ENCODE assay signal across 8 cellular contexts in genomic region chr1:223845810-223846667, GRCh38. TPM values are rescaled to one million over a fixed set of nuclear protein-coding genes. Genes with fewer than 3 reads are reported as not detected.
A peak's percentile ranks its signal among the peaks of the same experiment; 100 is the strongest.
DNase-seq lines count a peak whose midpoint lies in the region; ATAC-seq and TF ChIP-seq lines count a peak whose summit lies in the region.

A gene with protein sequence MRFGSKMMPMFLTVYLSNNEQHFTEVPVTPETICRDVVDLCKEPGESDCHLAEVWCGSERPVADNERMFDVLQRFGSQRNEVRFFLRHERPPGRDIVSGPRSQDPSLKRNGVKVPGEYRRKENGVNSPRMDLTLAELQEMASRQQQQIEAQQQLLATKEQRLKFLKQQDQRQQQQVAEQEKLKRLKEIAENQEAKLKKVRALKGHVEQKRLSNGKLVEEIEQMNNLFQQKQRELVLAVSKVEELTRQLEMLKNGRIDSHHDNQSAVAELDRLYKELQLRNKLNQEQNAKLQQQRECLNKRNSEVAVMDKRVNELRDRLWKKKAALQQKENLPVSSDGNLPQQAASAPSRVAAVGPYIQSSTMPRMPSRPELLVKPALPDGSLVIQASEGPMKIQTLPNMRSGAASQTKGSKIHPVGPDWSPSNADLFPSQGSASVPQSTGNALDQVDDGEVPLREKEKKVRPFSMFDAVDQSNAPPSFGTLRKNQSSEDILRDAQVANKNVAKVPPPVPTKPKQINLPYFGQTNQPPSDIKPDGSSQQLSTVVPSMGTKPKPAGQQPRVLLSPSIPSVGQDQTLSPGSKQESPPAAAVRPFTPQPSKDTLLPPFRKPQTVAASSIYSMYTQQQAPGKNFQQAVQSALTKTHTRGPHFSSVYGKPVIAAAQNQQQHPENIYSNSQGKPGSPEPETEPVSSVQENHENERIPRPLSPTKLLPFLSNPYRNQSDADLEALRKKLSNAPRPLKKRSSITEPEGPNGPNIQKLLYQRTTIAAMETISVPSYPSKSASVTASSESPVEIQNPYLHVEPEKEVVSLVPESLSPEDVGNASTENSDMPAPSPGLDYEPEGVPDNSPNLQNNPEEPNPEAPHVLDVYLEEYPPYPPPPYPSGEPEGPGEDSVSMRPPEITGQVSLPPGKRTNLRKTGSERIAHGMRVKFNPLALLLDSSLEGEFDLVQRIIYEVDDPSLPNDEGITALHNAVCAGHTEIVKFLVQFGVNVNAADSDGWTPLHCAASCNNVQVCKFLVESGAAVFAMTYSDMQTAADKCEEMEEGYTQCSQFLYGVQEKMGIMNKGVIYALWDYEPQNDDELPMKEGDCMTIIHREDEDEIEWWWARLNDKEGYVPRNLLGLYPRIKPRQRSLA (minus strand): TSS chr1:223845947. CDS start chr1:223845680, 267 bp downstream.

- TF ChIP-seq CTCF in WI38 (IDR thresholded peaks at IDR 0.05; ENCODE audit: low read depth, low read length) (peak; percentile 65), mammary epithelial cell (conservative IDR thresholded peaks at IDR 0.05 in 1 of 2, IDR thresholded peaks at IDR 0.05 in 1 of 2; ENCODE audit: extremely low read depth in 1 of 2, insufficient read depth in 1 of 2, low read depth in 1 of 2, low read length in 2 of 2) (peak; percentile 35 to 76), spleen (IDR thresholded peaks at IDR 0.05 in 8 of 11, conservative IDR thresholded peaks at IDR 0.05 in 3 of 11) (peak; percentile 49 to 83 (median 72))

- in situ Hi-C loops in mammary epithelial cell (cut with MboI; ENCODE audit: low sequenced_read_pairs in 2 of 2) = no loop called here

- H3K27me3 ChIP-seq in mammary epithelial cell (ENCODE audit: insufficient read depth, low read length) (no peaks in the 10 kb centered on the region), spleen (replicated peaks in 1 of 7) (no peaks in the 10 kb centered on the region)

- dilution Hi-C loops in mammary epithelial cell (cut with HindIII; ENCODE audit: low sequenced_read_pairs) = no loop called here

- CTCF ChIA-PET in mammary epithelial cell (lab: Charles Lee; ENCODE audit: low non-redundant PET) = no interaction called here

- H3K27ac ChIP-seq in mammary epithelial cell (ENCODE audit: insufficient read depth, low read depth, low read length) (peak within 1 kb of the TSS; percentile 94), spleen (peak within 1 kb of the TSS; percentile 96 to 100 (median 99))

- H2AFZ ChIP-seq in mammary epithelial cell (ENCODE audit: low read depth, low read length) = peak within 1 kb of the TSS; percentile 94

- ATAC-seq in GM18868 (IDR thresholded peaks at IDR 0.05; ENCODE audit: unreplicated experiment) (peak; percentile 67), HG03103 (IDR thresholded peaks at IDR 0.05; ENCODE audit: low read depth, unreplicated experiment) (peak; percentile 59)

- H3K9me3 ChIP-seq in mammary epithelial cell (replicated peaks; ENCODE audit: insufficient read depth, low read length) (no peaks in the 10 kb centered on the region), spleen (no peaks in the 10 kb centered on the region)

- H3K4me1 ChIP-seq in mammary epithelial cell (ENCODE audit: insufficient read depth, low read length) (peaks cover 15% of the 10 kb centered on the region), spleen (peaks cover 24 to 57% (median 45%) of the 10 kb centered on the region in 6 donors)

- H3K4me3 ChIP-seq in WI38 (ENCODE audit: low read depth, low read length) = peak within 1 kb of the TSS; percentile 90
- peak within 1 kb of the TSS; percentile 82 to 98 (median 90) for H3K4me3 ChIP-seq in mammary epithelial cell (replicated peaks in 1 of 3; ENCODE audit: insufficient read depth in 1 of 3, low read depth in 2 of 3, low read length in 3 of 3)
- H3K4me3 ChIP-seq in spleen = peak within 1 kb of the TSS; percentile 70 to 96 (median 80)

- H3K9ac ChIP-seq in mammary epithelial cell (ENCODE audit: insufficient read depth, low read length) = peak within 1 kb of the TSS; percentile 91

- H3K79me2 ChIP-seq in mammary epithelial cell (ENCODE audit: insufficient read depth, low read length) = peaks cover 48% of the 10 kb centered on the region

- H3K36me3 ChIP-seq in mammary epithelial cell (ENCODE audit: insufficient read depth, low read length) (no peaks in the 10 kb centered on the region), spleen (no peaks in the 10 kb centered on the region)

- WGBS in mammary epithelial cell (ENCODE audit: low coverage, missing lambda C conversion rate) = under 1% methylated on average over 22 of the region's 107 CpGs
- WGBS in spleen, 5 donors = 0 to 1% (median 1%) methylated on average over 24 to 107 of the region's 107 CpGs

- intact Hi-C loops in mammary epithelial cell (cut with micrococcal nuclease) (loop anchor here (1.0 to 5.0 kb wide), 3 partner anchors 35 to 148 kb away; no protein-coding TSS in a partner anchor), spleen (cut with DNase I; ENCODE audit: low total_unique reads) (loop anchor here (10.0 kb wide), 1 partner anchor 131 kb away; the partner anchor contains the start of gene CAPN2)

- BruUV-seq in mammary epithelial cell (replicated peaks; lab: Mats Ljungman, UMichigan) = TSS peak; percentile 92

- no peaks in the 10 kb centered on the region for H4K20me1 ChIP-seq in mammary epithelial cell (ENCODE audit: insufficient read depth, low read length)

- DNase-seq in AG08396 (ENCODE audit: low spot score) (peak; percentile 96), NCI-H2171 treated with DMSO at 0.1 percent for 48 hours (lab: John Stamatoyannopoulos, UW) (peak; percentile 86), mammary epithelial cell (peak; percentile 86), iPS-NIHi7 (ENCODE audit: extremely low spot score) (peak; percentile 93), spleen (peak; percentile 96)

- H3K4me2 ChIP-seq in mammary epithelial cell (ENCODE audit: insufficient read depth, low read depth, low read length) = peak within 1 kb of the TSS; percentile 97

- TF ChIP-seq POLR2A in spleen (IDR thresholded peaks at IDR 0.05) = peak; percentile 48 to 77 (median 56)

RNA-seq across cellular contexts. Expression of the gene that starts here (rescaled TPM):
- 10 to 100 TPM; 13.7 to 19.4 TPM for total RNA-seq in mammary epithelial cell
- 10.1 TPM for polyA plus RNA-seq in mammary epithelial cell
- polyA minus RNA-seq in mammary epithelial cell = 48.1 TPM
- 10 to 100 TPM; 27.1 to 50.7 (median 42.2) TPM for total RNA-seq in spleen
- polyA plus RNA-seq in spleen = 1 to 10 TPM; 5.2 to 8.0 (median 5.7) TPM

Comparison
In these comparisons a context has a peak if more than half of its experiments do, and no peak if none do; other contexts are left out.
1. Peak in every context shown above with its lines: DNase-seq, ATAC-seq, H3K4me3 ChIP-seq and H3K27ac ChIP-seq.